Comparison of ENCODE assay signal across 8 cellular contexts in the genomic region with DNA sequence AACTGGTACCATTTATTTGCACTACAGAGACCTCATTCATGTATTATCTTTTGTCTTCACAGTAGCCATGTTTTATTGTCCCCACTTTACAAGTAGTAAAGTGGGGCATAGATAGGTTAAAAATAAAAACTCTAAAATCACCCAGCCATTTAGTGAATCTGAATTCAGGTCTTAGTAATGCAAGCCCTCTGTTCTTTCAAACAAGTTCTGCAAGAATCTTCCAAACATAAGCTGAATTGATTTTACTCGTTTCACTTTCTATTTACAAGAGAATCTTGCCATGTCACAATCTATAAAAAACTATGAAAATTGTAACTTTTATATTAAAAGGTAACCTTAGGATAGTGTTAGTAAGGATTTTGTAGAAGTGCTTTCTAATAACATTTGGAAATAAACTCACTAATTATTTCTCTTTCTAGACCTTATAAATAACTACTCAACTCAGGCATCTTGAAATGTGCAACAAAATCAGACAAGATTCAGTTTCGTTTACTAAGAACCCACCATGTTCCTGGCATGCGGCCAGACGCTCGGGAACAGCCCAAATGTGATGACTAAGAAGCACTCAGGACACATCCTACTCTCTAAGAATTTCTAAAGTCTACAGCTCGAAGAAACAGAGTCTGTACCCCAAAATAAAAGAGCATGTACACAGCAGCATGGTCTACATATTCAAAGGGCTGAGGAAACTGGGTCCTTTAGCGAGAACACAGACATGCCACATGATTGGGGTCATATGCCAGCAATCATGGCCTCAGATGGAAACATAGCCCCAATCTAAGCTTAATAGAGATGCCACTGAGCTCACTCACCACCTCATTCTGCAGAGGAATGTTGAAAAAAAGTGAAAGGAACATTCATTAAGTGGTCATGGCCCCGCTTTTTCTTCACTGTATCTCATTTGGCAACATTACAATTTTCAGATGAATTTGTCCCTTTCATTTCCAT.
DNase-seq lines count a peak whose midpoint lies in the region; ATAC-seq and TF ChIP-seq lines count a peak whose summit lies in the region.

No MANE protein-coding gene starts in this region.

- peak overlapping the region; percentile 73 for H3K4me3 Mint-ChIP-seq in CD4-positive, alpha-beta T cell
- peak overlapping the region; percentile 41 for H3K4me3 Mint-ChIP-seq in activated CD8-positive, alpha-beta T cell treated with anti-CD3 and anti-CD28 coated beads for 36 hours

- H3K36me3 Mint-ChIP-seq in CD4-positive, alpha-beta T cell (ENCODE audit: low read depth): no peaks in the 10 kb centered on the region
- no peaks in the 10 kb centered on the region for H3K36me3 Mint-ChIP-seq in activated CD8-positive, alpha-beta T cell treated with anti-CD3 and anti-CD28 coated beads for 36 hours (ENCODE audit: low read depth)

- H3K9me3 Mint-ChIP-seq in CD4-positive, alpha-beta T cell: no peaks in the 10 kb centered on the region
- no peaks in the 10 kb centered on the region for H3K9me3 Mint-ChIP-seq in activated CD8-positive, alpha-beta T cell treated with anti-CD3 and anti-CD28 coated beads for 36 hours

- H3K27me3 Mint-ChIP-seq in CD4-positive, alpha-beta T cell: no peaks in the 10 kb centered on the region
- H3K27me3 Mint-ChIP-seq in activated CD8-positive, alpha-beta T cell treated with anti-CD3 and anti-CD28 coated beads for 36 hours: no peaks in the 10 kb centered on the region

- no peak overlapping the region for H3K4me3 ChIP-seq in epithelial cell of esophagus (ENCODE audit: low read length)

- intact Hi-C loops in CD4-positive, alpha-beta T cell (cut with DNase I, micrococcal nuclease): no loop called here
- intact Hi-C loops in activated CD8-positive, alpha-beta T cell treated with anti-CD3 and anti-CD28 coated beads for 36 hours (cut with micrococcal nuclease): no loop called here

- DNase-seq in CD4-positive, alpha-beta T cell: peak; percentile 50 to 85 (median 64)
- DNase-seq in HS-27A (ENCODE audit: low read depth) (peak; percentile 51), epithelial cell of esophagus (ENCODE audit: low read depth) (peak; percentile 33), DMS53 treated with DMSO at 0.1 percent for 48 hours (lab: John Stamatoyannopoulos, UW; ENCODE audit: unreplicated experiment) (no peak), DMS153 treated with DMSO at 0.1 percent for 48 hours (lab: John Stamatoyannopoulos, UW; ENCODE audit: unreplicated experiment) (no peak)
- DNase-seq in activated CD8-positive, alpha-beta T cell treated with anti-CD3 and anti-CD28 coated beads for 36 hours: peak; percentile 93
- DNase-seq in stimulated activated CD4-positive, alpha-beta T cell treated with anti-CD3 and anti-CD28 coated beads, Interleukin-2, amount 100 ng/mL, for 48 hours: peak; percentile 73 to 81

- POLR2A ChIA-PET in CD4-positive, alpha-beta T cell (lab: Charles Lee): interaction anchor here (0.8 to 1.4 kb wide), 2 partner anchors 30 to 42 kb away, joined by 3 read pairs; no protein-coding TSS in a partner anchor
- POLR2A ChIA-PET in activated CD8-positive, alpha-beta T cell treated with anti-CD3 and anti-CD28 coated beads for 36 hours (lab: Charles Lee): no interaction called here

- H3K4me1 Mint-ChIP-seq in CD4-positive, alpha-beta T cell (ENCODE audit: low read depth): peaks cover 14% of the 10 kb centered on the region
- H3K4me1 Mint-ChIP-seq in activated CD8-positive, alpha-beta T cell treated with anti-CD3 and anti-CD28 coated beads for 36 hours (ENCODE audit: low read depth): peaks cover 18% of the 10 kb centered on the region

- TF ChIP-seq CTCF in CD4-positive, alpha-beta T cell (IDR thresholded peaks at IDR 0.05): no peak
- TF ChIP-seq CTCF in activated CD8-positive, alpha-beta T cell treated with anti-CD3 and anti-CD28 coated beads for 36 hours (IDR thresholded peaks at IDR 0.05): no peak
- TF ChIP-seq CTCF in epithelial cell of esophagus (IDR thresholded peaks at IDR 0.05; ENCODE audit: insufficient read depth, low read depth, low read length, missing control alignments): no peak

- H3K27me3 ChIP-seq in CD4-positive, alpha-beta T cell (ENCODE audit: control insufficient read depth, insufficient read depth, low read length): no peaks in the 10 kb centered on the region

- no peaks in the 10 kb centered on the region for H3K9me3 ChIP-seq in CD4-positive, alpha-beta T cell (ENCODE audit: control insufficient read depth, low read length)

- no peak overlapping the region for H3K27ac ChIP-seq in CD4-positive, alpha-beta T cell (ENCODE audit: low read depth, low read length)

- ATAC-seq in CD4-positive, alpha-beta T cell (ENCODE audit: poor library complexity): peak; percentile 67
- ATAC-seq in GM21381 (IDR thresholded peaks at IDR 0.05; ENCODE audit: unreplicated experiment): peak; percentile 91
- peak; percentile 84 for ATAC-seq in activated CD8-positive, alpha-beta T cell treated with anti-CD3 and anti-CD28 coated beads for 36 hours

- CTCF ChIA-PET in CD4-positive, alpha-beta T cell (lab: Charles Lee): interaction anchor here (0.9 kb wide), 1 partner anchor 13 kb away, joined by 3 read pairs; no protein-coding TSS in a partner anchor
- CTCF ChIA-PET in activated CD8-positive, alpha-beta T cell treated with anti-CD3 and anti-CD28 coated beads for 36 hours (lab: Charles Lee): interaction anchor here (1.0 to 1.6 kb wide), 2 partner anchors 11 to 94 kb away, joined by 3 to 4 read pairs; no protein-coding TSS in a partner anchor

- peak overlapping the region; percentile 12 for H3K27ac Mint-ChIP-seq in CD4-positive, alpha-beta T cell
- peak overlapping the region; percentile 29 for H3K27ac Mint-ChIP-seq in activated CD8-positive, alpha-beta T cell treated with anti-CD3 and anti-CD28 coated beads for 36 hours

Comparison
In these comparisons a context has a peak if more than half of its experiments do, and no peak if none do; other contexts are left out.
1. DNase-seq: peak in CD4-positive, alpha-beta T cell (10 of 10), HS-27A (single experiment), activated CD8-positive, alpha-beta T cell treated with anti-CD3 and anti-CD28 coated beads for 36 hours (single experiment), epithelial cell of esophagus (single experiment) and stimulated activated CD4-positive, alpha-beta T cell treated with anti-CD3 and anti-CD28 coated beads, Interleukin-2, amount 100 ng/mL, for 48 hours (2 of 2); none in DMS53 treated with DMSO at 0.1 percent for 48 hours (single experiment) and DMS153 treated with DMSO at 0.1 percent for 48 hours (single experiment).
2. Peak in every context shown above with its lines, with median percentiles within 50 percentile points of each other: ATAC-seq.